ENCODE assay signal across 8 cellular contexts in genomic region chr7:7181519-7182155, GRCh38. TPM values are rescaled to one million over a fixed set of nuclear protein-coding genes. Genes with fewer than 3 reads are reported as not detected.
A peak's percentile ranks its signal among the peaks of the same experiment; 100 is the strongest.
DNase-seq lines count a peak whose midpoint lies in the region; ATAC-seq and TF ChIP-seq lines count a peak whose summit lies in the region.

No MANE protein-coding gene starts in this region.

- H3K4me1 ChIP-seq in BLaER1 (peaks cover 32% of the 10 kb centered on the region), urinary bladder (ENCODE audit: insufficient read depth) (no peaks in the 10 kb centered on the region)

- H3K9ac ChIP-seq in BLaER1: peak overlapping the region; percentile 86

- H3K36me3 ChIP-seq in BLaER1 (peaks cover 12% of the 10 kb centered on the region; the same call in 1 of the 2 replicates), urinary bladder (ENCODE audit: insufficient read depth) (no peaks in the 10 kb centered on the region)

- ATAC-seq in GM19043 (IDR thresholded peaks at IDR 0.05; ENCODE audit: low read depth, unreplicated experiment) (peak; percentile 39), HG03196 (IDR thresholded peaks at IDR 0.05; ENCODE audit: unreplicated experiment) (peak; percentile 41)

- TF ChIP-seq CTCF in fibroblast of mammary gland (conservative IDR thresholded peaks at IDR 0.05; ENCODE audit: control insufficient read depth, insufficient read depth, low read depth, low read length) (no peak), nephron progenitor cell (IDR thresholded peaks at IDR 0.05) (no peak)

- H3K4me3 ChIP-seq in BLaER1 (peak overlapping the region; percentile 81), fibroblast of mammary gland (ENCODE audit: control insufficient read depth, low read depth, low read length) (peak overlapping the region; percentile 54), urinary bladder (ENCODE audit: low read depth, low read length) (peak overlapping the region; percentile 88)

- peak overlapping the region; percentile 76 for H3K4me2 ChIP-seq in BLaER1

- H3K4me3 Mint-ChIP-seq in nephron progenitor cell: peak overlapping the region; percentile 91

- peaks cover 28% of the 10 kb centered on the region; the same call in 1 of the 2 replicates for H4K20me1 ChIP-seq in BLaER1

- H3K4me1 Mint-ChIP-seq in nephron progenitor cell: peaks cover 36% of the 10 kb centered on the region

- WGBS in urinary bladder: 2% methylated on average over 12 of the region's 12 CpGs

- no peaks in the 10 kb centered on the region for H3K27me3 ChIP-seq in BLaER1

- H3K27ac ChIP-seq in BLaER1: peak overlapping the region; percentile 86
- H3K27ac ChIP-seq in urinary bladder (ENCODE audit: low read depth): peak overlapping the region; percentile 76

- DNase-seq in NCI-H82 treated with DMSO at 0.1 percent for 48 hours (lab: John Stamatoyannopoulos, UW; ENCODE audit: unreplicated experiment) (peak; percentile 39), fibroblast of mammary gland (ENCODE audit: low read depth) (peak; percentile 36), nephron progenitor cell (peak; percentile 9)
- DNase-seq in activated T-cell treated with anti-CD3 and anti-CD28 coated beads, Interleukin-2, amount 50 U/mL, for 1 hour: peak; percentile 48

- H3K9me3 ChIP-seq in BLaER1: no peaks in the 10 kb centered on the region

- H3K27me3 Mint-ChIP-seq in nephron progenitor cell (ENCODE audit: low read depth, poor library complexity): peaks cover 9% of the 10 kb centered on the region

- no peaks in the 10 kb centered on the region for H3K9me3 Mint-ChIP-seq in nephron progenitor cell

- H3K27ac Mint-ChIP-seq in nephron progenitor cell: peak overlapping the region; percentile 49

- H3K36me3 Mint-ChIP-seq in nephron progenitor cell (ENCODE audit: low read depth): no peaks in the 10 kb centered on the region

RNA-seq across cellular contexts. Expression of gene C1GALT1, which starts 0.7 kb away (rescaled TPM):
- total RNA-seq in urinary bladder: 27.1 TPM
- polyA plus RNA-seq in urinary bladder: 7.5 TPM

Comparison
In these comparisons a context has a peak if more than half of its experiments do, and no peak if none do; other contexts are left out.
1. Peak in every context shown above with its lines: DNase-seq, ATAC-seq, H3K4me3 ChIP-seq and H3K27ac ChIP-seq.